1 cellular context compared by ENCODE assay signal in genomic region chr14:60684203-60684602, GRCh38.
TF ChIP-seq lines count a peak whose summit lies in the region.

No MANE protein-coding gene starts in this region.

TF ChIP-seq in HepG2, 621 proteins besides CTCF, POLR2A, EP300 and RAD21:
- TF ChIP-seq KDM6A (CRISPR knock-in tag; IDR thresholded peaks at IDR 0.05; ENCODE audit: low read depth) (no peak), PLRG1 (conservative IDR thresholded peaks at IDR 0.05) (no peak), ATAD3A (CRISPR knock-in tag; IDR thresholded peaks at IDR 0.05) (no peak), ZBTB7A (CRISPR knock-in tag; IDR thresholded peaks at IDR 0.05) (no peak), HNF4G (IDR thresholded peaks at IDR 0.05; ENCODE audit: borderline replicate concordance, low read depth, low read length) (no peak), HNF4G (CRISPR knock-in tag; IDR thresholded peaks at IDR 0.05; ENCODE audit: borderline replicate concordance, low read depth) (no peak), ZNF607 (CRISPR knock-in tag; IDR thresholded peaks at IDR 0.05; ENCODE audit: borderline replicate concordance) (no peak), PRDM15 (CRISPR knock-in tag; IDR thresholded peaks at IDR 0.05) (no peak), HDAC1 (CRISPR knock-in tag; IDR thresholded peaks at IDR 0.05) (no peak), NPAS2 (CRISPR knock-in tag; IDR thresholded peaks at IDR 0.05; ENCODE audit: borderline replicate concordance) (no peak), SIX1 (CRISPR knock-in tag; IDR thresholded peaks at IDR 0.05; ENCODE audit: borderline replicate concordance) (no peak)
- TF ChIP-seq, protein P1, sequence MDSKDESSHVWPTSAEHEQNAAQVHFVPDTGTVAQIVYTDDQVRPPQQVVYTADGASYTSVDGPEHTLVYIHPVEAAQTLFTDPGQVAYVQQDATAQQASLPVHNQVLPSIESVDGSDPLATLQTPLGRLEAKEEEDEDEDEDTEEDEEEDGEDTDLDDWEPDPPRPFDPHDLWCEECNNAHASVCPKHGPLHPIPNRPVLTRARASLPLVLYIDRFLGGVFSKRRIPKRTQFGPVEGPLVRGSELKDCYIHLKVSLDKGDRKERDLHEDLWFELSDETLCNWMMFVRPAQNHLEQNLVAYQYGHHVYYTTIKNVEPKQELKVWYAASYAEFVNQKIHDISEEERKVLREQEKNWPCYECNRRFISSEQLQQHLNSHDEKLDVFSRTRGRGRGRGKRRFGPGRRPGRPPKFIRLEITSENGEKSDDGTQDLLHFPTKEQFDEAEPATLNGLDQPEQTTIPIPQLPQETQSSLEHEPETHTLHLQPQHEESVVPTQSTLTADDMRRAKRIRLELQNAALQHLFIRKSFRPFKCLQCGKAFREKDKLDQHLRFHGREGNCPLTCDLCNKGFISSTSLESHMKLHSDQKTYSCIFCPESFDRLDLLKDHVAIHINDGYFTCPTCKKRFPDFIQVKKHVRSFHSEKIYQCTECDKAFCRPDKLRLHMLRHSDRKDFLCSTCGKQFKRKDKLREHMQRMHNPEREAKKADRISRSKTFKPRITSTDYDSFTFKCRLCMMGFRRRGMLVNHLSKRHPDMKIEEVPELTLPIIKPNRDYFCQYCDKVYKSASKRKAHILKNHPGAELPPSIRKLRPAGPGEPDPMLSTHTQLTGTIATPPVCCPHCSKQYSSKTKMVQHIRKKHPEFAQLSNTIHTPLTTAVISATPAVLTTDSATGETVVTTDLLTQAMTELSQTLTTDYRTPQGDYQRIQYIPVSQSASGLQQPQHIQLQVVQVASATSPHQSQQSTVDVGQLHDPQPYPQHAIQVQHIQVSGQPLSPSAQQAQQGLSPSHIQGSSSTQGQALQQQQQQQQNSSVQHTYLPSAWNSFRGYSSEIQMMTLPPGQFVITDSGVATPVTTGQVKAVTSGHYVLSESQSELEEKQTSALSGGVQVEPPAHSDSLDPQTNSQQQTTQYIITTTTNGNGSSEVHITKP (CRISPR knock-in tag; IDR thresholded peaks at IDR 0.05; ENCODE audit: low read depth) = no peak
- TF ChIP-seq, protein P2, sequence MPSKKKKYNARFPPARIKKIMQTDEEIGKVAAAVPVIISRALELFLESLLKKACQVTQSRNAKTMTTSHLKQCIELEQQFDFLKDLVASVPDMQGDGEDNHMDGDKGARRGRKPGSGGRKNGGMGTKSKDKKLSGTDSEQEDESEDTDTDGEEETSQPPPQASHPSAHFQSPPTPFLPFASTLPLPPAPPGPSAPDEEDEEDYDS (CRISPR knock-in tag; IDR thresholded peaks at IDR 0.05) = no peak
- TF ChIP-seq, protein P3, sequence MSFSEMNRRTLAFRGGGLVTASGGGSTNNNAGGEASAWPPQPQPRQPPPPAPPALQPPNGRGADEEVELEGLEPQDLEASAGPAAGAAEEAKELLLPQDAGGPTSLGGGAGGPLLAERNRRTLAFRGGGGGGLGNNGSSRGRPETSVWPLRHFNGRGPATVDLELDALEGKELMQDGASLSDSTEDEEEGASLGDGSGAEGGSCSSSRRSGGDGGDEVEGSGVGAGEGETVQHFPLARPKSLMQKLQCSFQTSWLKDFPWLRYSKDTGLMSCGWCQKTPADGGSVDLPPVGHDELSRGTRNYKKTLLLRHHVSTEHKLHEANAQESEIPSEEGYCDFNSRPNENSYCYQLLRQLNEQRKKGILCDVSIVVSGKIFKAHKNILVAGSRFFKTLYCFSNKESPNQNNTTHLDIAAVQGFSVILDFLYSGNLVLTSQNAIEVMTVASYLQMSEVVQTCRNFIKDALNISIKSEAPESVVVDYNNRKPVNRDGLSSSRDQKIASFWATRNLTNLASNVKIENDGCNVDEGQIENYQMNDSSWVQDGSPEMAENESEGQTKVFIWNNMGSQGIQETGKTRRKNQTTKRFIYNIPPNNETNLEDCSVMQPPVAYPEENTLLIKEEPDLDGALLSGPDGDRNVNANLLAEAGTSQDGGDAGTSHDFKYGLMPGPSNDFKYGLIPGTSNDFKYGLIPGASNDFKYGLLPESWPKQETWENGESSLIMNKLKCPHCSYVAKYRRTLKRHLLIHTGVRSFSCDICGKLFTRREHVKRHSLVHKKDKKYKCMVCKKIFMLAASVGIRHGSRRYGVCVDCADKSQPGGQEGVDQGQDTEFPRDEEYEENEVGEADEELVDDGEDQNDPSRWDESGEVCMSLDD (CRISPR knock-in tag; IDR thresholded peaks at IDR 0.05; ENCODE audit: borderline replicate concordance) = no peak
